Comparison of ENCODE assay signal across 24 cellular contexts in genomic region chr22:48957311-48957986, GRCh38.
DNase-seq lines count a peak whose midpoint lies in the region; ATAC-seq and TF ChIP-seq lines count a peak whose summit lies in the region.
"Had no signal": no experiment of that assay in that cellular context is flagged by ENCODE, and none has a peak within 500 bp of the region (broad histone marks: within the 10 kb centered on the region; RNA-seq: fewer than 3 reads in every experiment).

No MANE protein-coding gene starts in this region.

- no peak overlapping the region for H3K14ac ChIP-seq in trophoblast cell (ENCODE audit: low read length)

- DNase-seq in activated CD8-positive, alpha-beta memory T cell treated with anti-CD3 and anti-CD28 coated beads, Interleukin-2, amount 10 ng/mL, durations not matched to agents 7 days and 5 days = peak; percentile 35
- DNase-seq in coronary artery (ENCODE audit: low spot score) (peak; percentile 61), natural killer cell (peak; percentile 7), testis (peak; percentile 4), trophoblast cell (no peak), midbrain (lab: John Stamatoyannopoulos, UW) (no peak)
- DNase-seq: activated CD4-positive, alpha-beta T cell treated with anti-CD3 and anti-CD28 coated beads, Interleukin-2, amount 10 ng/mL, durations not matched to agents 7 days and 5 days; activated T-cell treated with anti-CD3 and anti-CD28 coated beads for 4 hours; CD8-positive, alpha-beta memory T cell; DMS53; left ventricle myocardium inferior; NCI-H1694 treated with DMSO at 0.1 percent for 48 hours; NCI-H345; NCI-H82; PC-3; SHP77 treated with DMSO at 0.1 percent for 48 hours; stimulated activated naive B cell treated with anti-CD40 and anti-IgM and Interleukin-4, amounts not matched to agents 10 μg/mL and 1 μg/mL and 100 μg/mL, for 72 hours; thyroid gland had no signal

- H3K18ac ChIP-seq in trophoblast cell (ENCODE audit: low read length) = no peak overlapping the region

- no peak overlapping the region for H3K4me2 ChIP-seq in trophoblast cell (ENCODE audit: low read length)
- H3K4me2 ChIP-seq: KMS-11 had no signal

- ATAC-seq in activated CD8-positive, alpha-beta memory T cell treated with anti-CD3 and anti-CD28 coated beads, Interleukin-2, amount 10 ng/mL, durations not matched to agents 7 days and 5 days = no peak
- ATAC-seq in natural killer cell = peak in 1 of 3 donors; percentile 1
- no peak for ATAC-seq in HG02852 (IDR thresholded peaks at IDR 0.05; ENCODE audit: unreplicated experiment)
- ATAC-seq: HCT116; pancreas; PC-3; stimulated activated naive B cell treated with anti-CD40 and anti-IgM and Interleukin-4, amounts not matched to agents 10 μg/mL and 1 μg/mL and 100 μg/mL, for 72 hours; T-cell had no signal

- H4K91ac ChIP-seq in trophoblast cell (ENCODE audit: low read depth, low read length) = no peak overlapping the region

- H3K4me1 Mint-ChIP-seq in activated CD8-positive, alpha-beta memory T cell treated with anti-CD3 and anti-CD28 coated beads, Interleukin-2, amount 10 ng/mL, durations not matched to agents 7 days and 5 days = no peaks in the 10 kb centered on the region
- H3K4me1 Mint-ChIP-seq in natural killer cell = peaks cover 5 to 13% of the 10 kb centered on the region in 2 donors
- H3K4me1 Mint-ChIP-seq: activated CD4-positive, alpha-beta T cell treated with anti-CD3 and anti-CD28 coated beads, Interleukin-2, amount 10 ng/mL, durations not matched to agents 7 days and 5 days; stimulated activated naive B cell treated with anti-CD40 and anti-IgM and Interleukin-4, amounts not matched to agents 10 μg/mL and 1 μg/mL and 100 μg/mL, for 72 hours; T-cell had no signal

- no peaks in the 10 kb centered on the region for H3K79me2 ChIP-seq in trophoblast cell (ENCODE audit: control insufficient read depth, insufficient read depth, low read length, poor library complexity)

- H3K4ac ChIP-seq in trophoblast cell (ENCODE audit: low read depth, low read length) = no peak overlapping the region

- H3K4me1 ChIP-seq in testis (no peaks in the 10 kb centered on the region), trophoblast cell (ENCODE audit: control insufficient read depth in 1 of 2, insufficient read depth in 2 of 2, low read length in 2 of 2) (no peaks in the 10 kb centered on the region)
- H3K4me1 ChIP-seq: left ventricle myocardium inferior, pancreas, thyroid gland had no signal

- no peak overlapping the region for H3K4me3 Mint-ChIP-seq in activated CD8-positive, alpha-beta memory T cell treated with anti-CD3 and anti-CD28 coated beads, Interleukin-2, amount 10 ng/mL, durations not matched to agents 7 days and 5 days
- no peak overlapping the region for H3K4me3 Mint-ChIP-seq in natural killer cell
- H3K4me3 Mint-ChIP-seq: activated CD4-positive, alpha-beta T cell treated with anti-CD3 and anti-CD28 coated beads, Interleukin-2, amount 10 ng/mL, durations not matched to agents 7 days and 5 days; activated naive CD8-positive, alpha-beta T cell; stimulated activated naive B cell treated with anti-CD40 and anti-IgM and Interleukin-4, amounts not matched to agents 10 μg/mL and 1 μg/mL and 100 μg/mL, for 72 hours; T-cell had no signal

- 89 to 95% methylated on average over 1 to 20 of the region's 21 CpGs for WGBS in testis, 2 donors
- no CpG with 5 or more reads among the region's 21 CpGs for WGBS in trophoblast cell (ENCODE audit: extremely low coverage, insufficient coverage, insufficient read length)

- no peak overlapping the region for H4K12ac ChIP-seq in trophoblast cell (ENCODE audit: low read depth, low read length)

- no peak for TF ChIP-seq CTCF in coronary artery (IDR thresholded peaks at IDR 0.05)
- no peak for TF ChIP-seq CTCF in natural killer cell (IDR thresholded peaks at IDR 0.05)
- TF ChIP-seq CTCF in testis (IDR thresholded peaks at IDR 0.05) = no peak

- H3K4me3 ChIP-seq in coronary artery (no peak overlapping the region), testis (no peak overlapping the region), trophoblast cell (ENCODE audit: low read depth, low read length) (no peak overlapping the region)
- H3K4me3 ChIP-seq: left ventricle myocardium inferior, pancreas, thyroid gland had no signal

- no peak overlapping the region for H2BK12ac ChIP-seq in trophoblast cell (ENCODE audit: low read length)

- no peak overlapping the region for H3K23ac ChIP-seq in trophoblast cell (ENCODE audit: low read length)

- no peak overlapping the region for H2AK5ac ChIP-seq in trophoblast cell (ENCODE audit: low read length)

- intact Hi-C loops in natural killer cell (cut with micrococcal nuclease) (no loop called here), testis (cut with DNase I; ENCODE audit: low total_unique reads) (no loop called here)

- no peak overlapping the region for H2BK120ac ChIP-seq in trophoblast cell (ENCODE audit: insufficient read depth, low read length, poor library complexity)

- H3K27ac ChIP-seq in coronary artery (no peak overlapping the region), testis (no peak overlapping the region), trophoblast cell (ENCODE audit: low read depth, low read length) (no peak overlapping the region)
- H3K27ac ChIP-seq: KMS-11, left ventricle myocardium inferior, pancreas, thyroid gland had no signal

- peaks cover 6% of the 10 kb centered on the region for H3K36me3 Mint-ChIP-seq in activated CD8-positive, alpha-beta memory T cell treated with anti-CD3 and anti-CD28 coated beads, Interleukin-2, amount 10 ng/mL, durations not matched to agents 7 days and 5 days
- no peaks in the 10 kb centered on the region for H3K36me3 Mint-ChIP-seq in natural killer cell
- H3K36me3 Mint-ChIP-seq: activated naive CD8-positive, alpha-beta T cell; CD8-positive, alpha-beta memory T cell; stimulated activated naive B cell treated with anti-CD40 and anti-IgM and Interleukin-4, amounts not matched to agents 10 μg/mL and 1 μg/mL and 100 μg/mL, for 72 hours; T-cell had no signal

- no peak overlapping the region for H3K9ac ChIP-seq in trophoblast cell (ENCODE audit: low read length)
- H3K9ac ChIP-seq: KMS-11 had no signal

- no peak overlapping the region for H2BK5ac ChIP-seq in trophoblast cell (ENCODE audit: low read depth, low read length, poor library complexity)

- H3K9me3 ChIP-seq in testis = no peaks in the 10 kb centered on the region
- peaks cover 1% of the 10 kb centered on the region for H3K9me3 ChIP-seq in trophoblast cell (ENCODE audit: insufficient read depth, low read depth, low read length)
- H3K9me3 ChIP-seq: pancreas, thyroid gland had no signal

- H2AFZ ChIP-seq in trophoblast cell (ENCODE audit: insufficient read depth, low read length, poor library complexity) = no peak overlapping the region

- peaks cover 10% of the 10 kb centered on the region for H3K9me3 Mint-ChIP-seq in activated CD8-positive, alpha-beta memory T cell treated with anti-CD3 and anti-CD28 coated beads, Interleukin-2, amount 10 ng/mL, durations not matched to agents 7 days and 5 days (ENCODE audit: low read depth)
- H3K9me3 Mint-ChIP-seq in natural killer cell = peaks cover 8 to 10% of the 10 kb centered on the region in 2 donors

- TF ChIP-seq POLR2A in testis (IDR thresholded peaks at IDR 0.05) = no peak

- CTCF ChIA-PET in activated CD8-positive, alpha-beta memory T cell treated with anti-CD3 and anti-CD28 coated beads, Interleukin-2, amount 10 ng/mL, durations not matched to agents 7 days and 5 days (lab: Charles Lee) = no interaction called here

- no peak overlapping the region for H4K8ac ChIP-seq in trophoblast cell (ENCODE audit: low read depth, low read length)

- no peaks in the 10 kb centered on the region for H3K36me3 ChIP-seq in testis (ENCODE audit: low read depth, missing control alignments)
- no peaks in the 10 kb centered on the region for H3K36me3 ChIP-seq in trophoblast cell (ENCODE audit: control insufficient read depth in 1 of 2, insufficient read depth in 2 of 2, low read length in 2 of 2)
- H3K36me3 ChIP-seq: left ventricle myocardium inferior, pancreas, thyroid gland had no signal

- H3K79me1 ChIP-seq in trophoblast cell (ENCODE audit: low read length) = no peaks in the 10 kb centered on the region

- H3K27me3 ChIP-seq in testis (no peaks in the 10 kb centered on the region), trophoblast cell (ENCODE audit: insufficient read depth, low read length) (no peaks in the 10 kb centered on the region)
- H3K27me3 ChIP-seq: thyroid gland had no signal

- no peak overlapping the region for H3K27ac Mint-ChIP-seq in activated CD8-positive, alpha-beta memory T cell treated with anti-CD3 and anti-CD28 coated beads, Interleukin-2, amount 10 ng/mL, durations not matched to agents 7 days and 5 days
- H3K27ac Mint-ChIP-seq in natural killer cell = peak overlapping the region; percentile 1 to 84
- H3K27ac Mint-ChIP-seq: activated CD4-positive, alpha-beta T cell treated with anti-CD3 and anti-CD28 coated beads, Interleukin-2, amount 10 ng/mL, durations not matched to agents 7 days and 5 days; activated naive CD8-positive, alpha-beta T cell; CD8-positive, alpha-beta memory T cell; stimulated activated naive B cell treated with anti-CD40 and anti-IgM and Interleukin-4, amounts not matched to agents 10 μg/mL and 1 μg/mL and 100 μg/mL, for 72 hours; T-cell had no signal

- no peaks in the 10 kb centered on the region for H3K27me3 Mint-ChIP-seq in activated CD8-positive, alpha-beta memory T cell treated with anti-CD3 and anti-CD28 coated beads, Interleukin-2, amount 10 ng/mL, durations not matched to agents 7 days and 5 days
- peaks cover 6 to 13% of the 10 kb centered on the region in 2 donors for H3K27me3 Mint-ChIP-seq in natural killer cell (ENCODE audit: low read depth in 2 of 2)
- H3K27me3 Mint-ChIP-seq: activated CD4-positive, alpha-beta T cell treated with anti-CD3 and anti-CD28 coated beads, Interleukin-2, amount 10 ng/mL, durations not matched to agents 7 days and 5 days had no signal

Comparison
In these comparisons a context has a peak if more than half of its experiments do, and no peak if none do; other contexts are left out.
1. DNase-seq: peak in activated CD8-positive, alpha-beta memory T cell treated with anti-CD3 and anti-CD28 coated beads, Interleukin-2, amount 10 ng/mL, durations not matched to agents 7 days and 5 days (single experiment), coronary artery (single experiment), natural killer cell (single experiment) and testis (single experiment); none in trophoblast cell (0 of 2) and midbrain (single experiment).